Comparison of ENCODE assay signal across 6 cellular contexts in genomic region chr9:129081388-129081889, GRCh38. TPM values are rescaled to one million over a fixed set of nuclear protein-coding genes. Genes with fewer than 3 reads are reported as not detected.
DNase-seq lines count a peak whose midpoint lies in the region; ATAC-seq and TF ChIP-seq lines count a peak whose summit lies in the region.

No MANE protein-coding gene starts in this region.

- H3K4me3 ChIP-seq in GM06990 (replicated peaks; ENCODE audit: low read depth, low read length) (peak overlapping the region; percentile 94), OCI-LY1 (ENCODE audit: low read depth, low read length, poor library complexity, severe bottlenecking) (peak overlapping the region; percentile 76), gastroesophageal sphincter (peak overlapping the region; percentile 63 to 64), tibial nerve (peak overlapping the region; percentile 61 to 96 (median 89))

- H3K27ac ChIP-seq in OCI-LY1 (ENCODE audit: low read depth, low read length, poor library complexity, severe bottlenecking) (no peak overlapping the region), gastroesophageal sphincter (peak overlapping the region; percentile 43 to 86 (median 84)), tibial nerve (peak overlapping the region; percentile 39 to 91 (median 86))

- H3K4me1 ChIP-seq in OCI-LY1 (ENCODE audit: insufficient read depth, low read length, severe bottlenecking) (peaks cover 27% of the 10 kb centered on the region), gastroesophageal sphincter (peaks cover 0 to 31% (median 10%) of the 10 kb centered on the region in 3 donors), tibial nerve (peaks cover 0 to 26% (median 12%) of the 10 kb centered on the region in 4 donors)

- no peaks in the 10 kb centered on the region for H3K9me3 ChIP-seq in OCI-LY1 (ENCODE audit: low read length)
- H3K9me3 ChIP-seq in gastroesophageal sphincter: no peaks in the 10 kb centered on the region
- no peaks in the 10 kb centered on the region for H3K9me3 ChIP-seq in tibial nerve

- no peaks in the 10 kb centered on the region for H3K27me3 ChIP-seq in GM06990 (replicated peaks; ENCODE audit: control insufficient read depth, insufficient read depth, low read length)
- no peaks in the 10 kb centered on the region for H3K27me3 ChIP-seq in OCI-LY1 (ENCODE audit: insufficient read depth, low read length)
- H3K27me3 ChIP-seq in gastroesophageal sphincter: no peaks in the 10 kb centered on the region
- H3K27me3 ChIP-seq in tibial nerve: no peaks in the 10 kb centered on the region

- peaks cover 14% of the 10 kb centered on the region for H3K36me3 ChIP-seq in GM06990 (ENCODE audit: control insufficient read depth, insufficient read depth, low read length)
- peaks cover 17% of the 10 kb centered on the region for H3K36me3 ChIP-seq in OCI-LY1 (ENCODE audit: insufficient read depth, low read length)
- H3K36me3 ChIP-seq in gastroesophageal sphincter: peaks cover 0 to 21% of the 10 kb centered on the region in 2 donors
- peaks cover 0 to 27% (median 11%) of the 10 kb centered on the region in 3 donors for H3K36me3 ChIP-seq in tibial nerve

- DNase-seq in GM06990 (ENCODE audit: extremely low read depth, insufficient read length) (no peak), tibial nerve (ENCODE audit: low spot score in 2 of 2) (no peak), HT-29 (ENCODE audit: low spot score) (no peak), T1000 (lab: John Stamatoyannopoulos, UW) (no peak)

- no peak overlapping the region for H2AFZ ChIP-seq in OCI-LY1 (ENCODE audit: low read length)

- H4K20me1 ChIP-seq in OCI-LY1 (ENCODE audit: insufficient read depth, low read length): no peaks in the 10 kb centered on the region

- no peaks in the 10 kb centered on the region for H3K9me2 ChIP-seq in OCI-LY1 (ENCODE audit: low read depth, low read length)

- TF ChIP-seq POLR2A in gastroesophageal sphincter (IDR thresholded peaks at IDR 0.05): no peak
- TF ChIP-seq POLR2A in tibial nerve (IDR thresholded peaks at IDR 0.05): no peak

- no peak for ATAC-seq in gastroesophageal sphincter

- H3K79me2 ChIP-seq in OCI-LY1 (ENCODE audit: insufficient read depth, low read length): peaks cover 8% of the 10 kb centered on the region

- no peak for TF ChIP-seq CTCF in GM06990 (IDR thresholded peaks at IDR 0.05; ENCODE audit: insufficient read depth, low read length, poor library complexity, severe bottlenecking)
- no peak for TF ChIP-seq CTCF in OCI-LY1 (IDR thresholded peaks at IDR 0.05; ENCODE audit: low read length)
- TF ChIP-seq CTCF in gastroesophageal sphincter (IDR thresholded peaks at IDR 0.05): no peak
- no peak for TF ChIP-seq CTCF in tibial nerve (IDR thresholded peaks at IDR 0.05)

- peak overlapping the region; percentile 75 for H3K4me2 ChIP-seq in OCI-LY1 (ENCODE audit: low read length)

- no CpG with 5 or more reads among the region's 30 CpGs for WGBS in gastroesophageal sphincter (ENCODE audit: low coverage in 1 of 2), 2 donors
- WGBS in tibial nerve, 2 donors: 2% methylated on average over 20 to 29 of the region's 30 CpGs

- peak overlapping the region; percentile 83 for H3K9ac ChIP-seq in OCI-LY1 (ENCODE audit: low read length)

- TF ChIP-seq EP300 in gastroesophageal sphincter (IDR thresholded peaks at IDR 0.05) (no peak), tibial nerve (IDR thresholded peaks at IDR 0.05) (no peak)

- no peaks in the 10 kb centered on the region for H3F3A ChIP-seq in OCI-LY1 (ENCODE audit: insufficient read depth, low read length)

RNA-seq across cellular contexts. Expression of gene DOLPP1, which starts 0.5 kb away (rescaled TPM):
- total RNA-seq in gastroesophageal sphincter (1 to 10 TPM; 2.7 to 6.2 (median 6.0) TPM), tibial nerve (10 to 100 TPM in 1 of 4 donors, 1 to 10 TPM in 3; 4.7 to 12.0 (median 6.7) TPM)
- total RNA-seq in HT-29 (2014; rRNA removed; shearing (Covaris generic)): 45.4 and 50.8 TPM in 2 replicates

RNA-seq across cellular contexts. Expression of gene CRAT, which starts 29.2 kb away (rescaled TPM):
- total RNA-seq in gastroesophageal sphincter (10 to 100 TPM; 59.6 to 91.2 (median 67.5) TPM), tibial nerve (10 to 100 TPM; 42.7 to 81.8 (median 63.2) TPM)
- total RNA-seq in HT-29 (2014; rRNA removed; shearing (Covaris generic)): 37.4 and 43.7 TPM in 2 replicates

RNA-seq across cellular contexts. Expression of gene PTPA, which starts 29.8 kb away (rescaled TPM):
- total RNA-seq in gastroesophageal sphincter: 100 to 1,000 TPM in 1 of 4 donors, 10 to 100 TPM in 3; 58.7 to 100 (median 71.6) TPM
- total RNA-seq in tibial nerve: 10 to 100 TPM; 38.0 to 50.1 (median 44.0) TPM
- total RNA-seq in HT-29 (2014; rRNA removed; shearing (Covaris generic)): 206 and 210 TPM in 2 replicates

RNA-seq across cellular contexts. Expression of gene MIGA2, which starts 45.0 kb away (rescaled TPM):
- total RNA-seq in gastroesophageal sphincter (10 to 100 TPM; 16.2 to 38.3 (median 24.6) TPM), tibial nerve (10 to 100 TPM; 25.3 to 56.7 (median 34.2) TPM)
- total RNA-seq in HT-29 (2014; rRNA removed; shearing (Covaris generic)): 64.8 and 66.6 TPM in 2 replicates

RNA-seq across cellular contexts. Expression of gene SH3GLB2, which starts 53.3 kb away (rescaled TPM):
- 100 to 1,000 TPM in 1 of 4 donors, 10 to 100 TPM in 3; 80.3 to 123 (median 83.6) TPM for total RNA-seq in gastroesophageal sphincter
- 100 to 1,000 TPM; 117 to 175 (median 129) TPM for total RNA-seq in tibial nerve
- 118 and 146 TPM in 2 replicates for total RNA-seq in HT-29 (2014; rRNA removed; shearing (Covaris generic))
